ENCODE assay signal across 15 cellular contexts in the genomic region with DNA sequence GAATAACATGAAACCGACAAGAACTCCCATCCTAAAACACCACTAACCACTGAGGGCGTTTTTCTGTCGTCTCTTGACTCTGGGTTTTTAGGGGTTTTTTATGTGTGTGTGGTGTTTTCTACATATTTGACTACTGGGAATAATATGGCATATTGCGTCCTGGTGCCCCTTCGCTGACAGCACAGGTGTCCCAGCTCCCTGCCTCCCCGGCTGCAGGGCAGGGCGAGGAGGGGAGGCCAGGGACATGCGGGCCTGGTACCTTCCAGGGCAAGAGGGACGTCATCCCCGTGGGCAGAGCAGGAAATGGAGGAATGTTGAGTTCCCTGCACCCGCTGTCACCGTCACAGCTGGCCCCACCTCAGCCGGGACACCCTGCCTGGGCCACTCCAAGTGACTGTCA. TPM values are rescaled to one million over a fixed set of nuclear protein-coding genes. Genes with fewer than 3 reads are reported as not detected.
DNase-seq lines count a peak whose midpoint lies in the region; ATAC-seq lines count a peak whose summit lies in the region.
"Had no signal": no experiment of that assay in that cellular context is flagged by ENCODE, and none has a peak within 500 bp of the region (broad histone marks: within the 10 kb centered on the region; RNA-seq: fewer than 3 reads in every experiment).

No MANE protein-coding gene starts in this region.

- no peaks in the 10 kb centered on the region; the same call in 1 of the 2 replicates for H3K36me3 ChIP-seq in MG63
- H3K36me3 ChIP-seq: ascending aorta, gastrocnemius medialis, HAP-1 had no signal

- H3K4me3 Mint-ChIP-seq in stimulated activated naive CD8-positive, alpha-beta T cell treated with anti-CD3 and anti-CD28 coated beads, Interleukin-15, amount 100 ng/mL, for 72 hours = no peak overlapping the region
- peak overlapping the region; percentile 46 for H3K4me3 Mint-ChIP-seq in activated T-helper 17 cell treated with anti-CD3 and anti-CD28 coated beads, Interleukin-2, amount 50 U/mL, for 72 hours
- H3K4me3 Mint-ChIP-seq in naive B cell = peak overlapping the region; percentile 44 to 86 (median 76)

- no peaks in the 10 kb centered on the region for H3K9me3 ChIP-seq in MG63
- H3K9me3 ChIP-seq: ascending aorta, gastrocnemius medialis, HAP-1 had no signal

- H3K27me3 ChIP-seq in MG63 = no peaks in the 10 kb centered on the region
- H3K27me3 ChIP-seq: ascending aorta had no signal

- no peaks in the 10 kb centered on the region for H3K27me3 Mint-ChIP-seq in stimulated activated naive CD8-positive, alpha-beta T cell treated with anti-CD3 and anti-CD28 coated beads, Interleukin-15, amount 100 ng/mL, for 72 hours
- no peaks in the 10 kb centered on the region for H3K27me3 Mint-ChIP-seq in activated T-helper 17 cell treated with anti-CD3 and anti-CD28 coated beads, Interleukin-2, amount 50 U/mL, for 72 hours
- no peaks in the 10 kb centered on the region for H3K27me3 Mint-ChIP-seq in naive B cell

- peaks cover 37% of the 10 kb centered on the region for H3K4me1 Mint-ChIP-seq in stimulated activated naive CD8-positive, alpha-beta T cell treated with anti-CD3 and anti-CD28 coated beads, Interleukin-15, amount 100 ng/mL, for 72 hours
- peaks cover 17% of the 10 kb centered on the region for H3K4me1 Mint-ChIP-seq in activated T-helper 17 cell treated with anti-CD3 and anti-CD28 coated beads, Interleukin-2, amount 50 U/mL, for 72 hours
- peaks cover 65 to 81% (median 78%) of the 10 kb centered on the region in 3 donors for H3K4me1 Mint-ChIP-seq in naive B cell

- no peaks in the 10 kb centered on the region for H3K36me3 Mint-ChIP-seq in activated T-helper 17 cell treated with anti-CD3 and anti-CD28 coated beads, Interleukin-2, amount 50 U/mL, for 72 hours (ENCODE audit: low read depth)
- no peaks in the 10 kb centered on the region for H3K36me3 Mint-ChIP-seq in naive B cell

- peak overlapping the region in 1 of 2 donors; percentile 87 for H3K27ac Mint-ChIP-seq in stimulated activated naive CD8-positive, alpha-beta T cell treated with anti-CD3 and anti-CD28 coated beads, Interleukin-15, amount 100 ng/mL, for 72 hours
- H3K27ac Mint-ChIP-seq in activated T-helper 17 cell treated with anti-CD3 and anti-CD28 coated beads, Interleukin-2, amount 50 U/mL, for 72 hours = no peak overlapping the region
- H3K27ac Mint-ChIP-seq in naive B cell = peak overlapping the region; percentile 52 to 97 (median 95)

- no peaks in the 10 kb centered on the region for H3K9me3 Mint-ChIP-seq in stimulated activated naive CD8-positive, alpha-beta T cell treated with anti-CD3 and anti-CD28 coated beads, Interleukin-15, amount 100 ng/mL, for 72 hours
- H3K9me3 Mint-ChIP-seq in activated T-helper 17 cell treated with anti-CD3 and anti-CD28 coated beads, Interleukin-2, amount 50 U/mL, for 72 hours = no peaks in the 10 kb centered on the region
- H3K9me3 Mint-ChIP-seq in naive B cell = no peaks in the 10 kb centered on the region

- H3K4me3 ChIP-seq in MG63 = no peak overlapping the region
- H3K4me3 ChIP-seq: gastrocnemius medialis, HAP-1 had no signal

- ATAC-seq in stimulated activated naive CD8-positive, alpha-beta T cell treated with anti-CD3 and anti-CD28 coated beads, Interleukin-15, Interleukin-2, amounts not matched to agents 100 U/mL and 50 U/mL, for 24 hours = peak; percentile 25
- ATAC-seq in stimulated activated naive CD8-positive, alpha-beta T cell treated with anti-CD3 and anti-CD28 coated beads, Interleukin-15, amount 100 ng/mL, for 72 hours = no peak
- peak; percentile 52 for ATAC-seq in activated T-helper 17 cell treated with anti-CD3 and anti-CD28 coated beads, Interleukin-2, amount 50 U/mL, for 72 hours (replicated peaks)
- ATAC-seq in naive B cell (ENCODE audit: low read depth in 2 of 2) (peak; percentile 17 to 27), HG03378 (IDR thresholded peaks at IDR 0.05; ENCODE audit: unreplicated experiment) (no peak)
- ATAC-seq: gastrocnemius medialis, left colon had no signal

- no peak for DNase-seq in stimulated activated naive CD8-positive, alpha-beta T cell treated with anti-CD3 and anti-CD28 coated beads, Interleukin-15, Interleukin-2, amounts not matched to agents 100 U/mL and 50 U/mL, for 24 hours
- no peak for DNase-seq in stimulated activated naive CD8-positive, alpha-beta T cell treated with anti-CD3 and anti-CD28 coated beads, Interleukin-15, amount 100 ng/mL, for 72 hours
- DNase-seq in naive B cell = no peak
- no peak for DNase-seq in MG63
- DNase-seq in midbrain (lab: John Stamatoyannopoulos, UW) = no peak
- DNase-seq in MV-4-11 (lab: John Stamatoyannopoulos, UW) = no peak
- DNase-seq: DMS79 treated with DMSO at 0.1 percent for 48 hours; effector CD4-positive, alpha-beta T cell; gastrocnemius medialis; left colon; NCI-H1105 treated with DMSO at 0.1 percent for 48 hours had no signal

RNA-seq across cellular contexts. Expression of a gene that starts 34.8 kb away (rescaled TPM):
- 1 to 10 TPM; 7.0 to 7.3 TPM for total RNA-seq in activated T-helper 17 cell treated with anti-CD3 and anti-CD28 coated beads, Interleukin-2, amount 50 U/mL, for 72 hours
- 10 to 100 TPM in 5 of 6 donors, 1 to 10 TPM in 1; 5.7 to 33.3 (median 15.2) TPM for polyA plus RNA-seq in naive B cell (ENCODE audit: low read depth in 6 of 6)
- total RNA-seq in MG63 (2014; rRNA removed; shearing (Covaris generic); ENCODE audit: low replicate concordance) = 17.3 and 22.8 TPM in 2 replicates

Comparison
In these comparisons a context has a peak if more than half of its experiments do, and no peak if none do; other contexts are left out.
1. ATAC-seq: peak in stimulated activated naive CD8-positive, alpha-beta T cell treated with anti-CD3 and anti-CD28 coated beads, Interleukin-15, Interleukin-2, amounts not matched to agents 100 U/mL and 50 U/mL, for 24 hours (single experiment), activated T-helper 17 cell treated with anti-CD3 and anti-CD28 coated beads, Interleukin-2, amount 50 U/mL, for 72 hours (single experiment) and naive B cell (2 of 2); none in stimulated activated naive CD8-positive, alpha-beta T cell treated with anti-CD3 and anti-CD28 coated beads, Interleukin-15, amount 100 ng/mL, for 72 hours (single experiment) and HG03378 (single experiment).
2. H3K4me3 Mint-ChIP-seq: peak in activated T-helper 17 cell treated with anti-CD3 and anti-CD28 coated beads, Interleukin-2, amount 50 U/mL, for 72 hours (single experiment) and naive B cell (8 of 8); none in stimulated activated naive CD8-positive, alpha-beta T cell treated with anti-CD3 and anti-CD28 coated beads, Interleukin-15, amount 100 ng/mL, for 72 hours (0 of 2).